26 cellular contexts compared by ENCODE assay signal in the genomic region with DNA sequence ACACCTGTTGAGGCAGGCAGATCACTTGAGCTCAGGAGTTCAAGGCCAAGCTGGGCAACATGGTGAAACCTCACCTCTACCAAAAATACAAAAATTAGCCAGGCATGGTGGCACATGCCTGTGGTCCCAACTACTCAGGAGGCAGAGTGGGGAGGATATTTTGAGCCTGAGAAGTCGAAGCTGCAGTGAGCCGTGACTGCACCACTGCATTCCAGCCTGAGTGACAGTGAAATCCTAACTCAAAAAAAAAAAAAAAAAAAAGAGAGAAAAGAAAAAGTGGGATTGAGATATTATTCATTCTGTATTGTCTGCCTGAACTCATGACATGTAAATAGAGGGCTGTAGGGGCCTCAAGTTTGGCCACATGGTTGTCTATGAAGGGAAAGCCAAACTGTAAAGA. TPM values are rescaled to one million over a fixed set of nuclear protein-coding genes. Genes with fewer than 3 reads are reported as not detected.
A peak's percentile ranks its signal among the peaks of the same experiment; 100 is the strongest.
DNase-seq lines count a peak whose midpoint lies in the region; ATAC-seq, FAIRE-seq and TF ChIP-seq lines count a peak whose summit lies in the region.
"Had no signal": no experiment of that assay in that cellular context is flagged by ENCODE, and none has a peak within 500 bp of the region (broad histone marks: within the 10 kb centered on the region; RNA-seq: fewer than 3 reads in every experiment).

No MANE protein-coding gene starts in this region.

- H3K36me3 Mint-ChIP-seq in astrocyte (ENCODE audit: low read depth, unreplicated experiment) = peaks cover 2% of the 10 kb centered on the region

- H3K27ac ChIP-seq in ACC112 (ENCODE audit: low read depth, low read length) = peak overlapping the region; percentile 100
- peak overlapping the region; percentile 97 for H3K27ac ChIP-seq in astrocyte (ENCODE audit: low read depth, low read length)
- no peak overlapping the region for H3K27ac ChIP-seq in gastroesophageal sphincter
- H3K27ac ChIP-seq: Peyer's patch, stomach, transverse colon had no signal

- peak overlapping the region; percentile 53 for H3K9ac ChIP-seq in astrocyte (ENCODE audit: low read length)

- H3K4me3 ChIP-seq in ACC112 (ENCODE audit: low read depth, low read length) = no peak overlapping the region
- no peak overlapping the region for H3K4me3 ChIP-seq in astrocyte (ENCODE audit: insufficient read depth, low read depth, low read length)
- no peak overlapping the region for H3K4me3 ChIP-seq in gastroesophageal sphincter
- H3K4me3 ChIP-seq: adrenal gland, lung, Peyer's patch, stomach, transverse colon had no signal

- H4K20me1 ChIP-seq in astrocyte (ENCODE audit: insufficient read depth, low read length) = no peaks in the 10 kb centered on the region

- H3K79me2 ChIP-seq in ACC112 (ENCODE audit: control insufficient read depth, insufficient read depth, low read length, unreplicated experiment) (no peaks in the 10 kb centered on the region), astrocyte (ENCODE audit: insufficient read depth, low read length) (no peaks in the 10 kb centered on the region)

- no peak for FAIRE-seq in astrocyte (lab: Jason Lieb, UNC)
- FAIRE-seq: GM19239, islet of Langerhans had no signal

- TF ChIP-seq EP300 in gastroesophageal sphincter (IDR thresholded peaks at IDR 0.05) = no peak

- no peak for TF ChIP-seq POLR2A in gastroesophageal sphincter (IDR thresholded peaks at IDR 0.05)

- H2AFZ ChIP-seq in ACC112 (ENCODE audit: low read length, unreplicated experiment) = no peak overlapping the region
- no peak overlapping the region for H2AFZ ChIP-seq in astrocyte (ENCODE audit: low read depth, low read length)

- H3K4me2 ChIP-seq in astrocyte (ENCODE audit: low read length) = peak overlapping the region; percentile 29

- no peak overlapping the region for H3K4me3 Mint-ChIP-seq in astrocyte (ENCODE audit: unreplicated experiment)
- H3K4me3 Mint-ChIP-seq: activated B cell treated with CpG ODN at 0.5 μM for 24 hours; activated CD4-positive, alpha-beta memory T cell treated with anti-CD3 and anti-CD28 coated beads, Interleukin-2, amount 10 ng/mL, durations not matched to agents 7 days and 5 days had no signal

- WGBS in gastroesophageal sphincter (ENCODE audit: low coverage in 1 of 2), 2 donors = 83 to 88% methylated on average over 1 to 2 of the region's 2 CpGs

- TF ChIP-seq CTCF in astrocyte (IDR thresholded peaks at IDR 0.05; ENCODE audit: insufficient read depth, low read depth, low read length) = no peak
- TF ChIP-seq CTCF in gastroesophageal sphincter (IDR thresholded peaks at IDR 0.05) = no peak

- DNase-seq in HK-2 (ENCODE audit: unreplicated experiment) (peak; percentile 77), astrocyte (ENCODE audit: low read depth) (no peak), left kidney (ENCODE audit: low read depth, low spot score) (peak; percentile 34), NCI-H526 treated with DMSO at 0.1 percent for 48 hours (lab: John Stamatoyannopoulos, UW) (no peak), anterior cingulate cortex (lab: John Stamatoyannopoulos, UW) (no peak), D341Med (ENCODE audit: low spot score) (no peak)
- DNase-seq: activated B cell treated with CpG ODN at 0.5 μM for 24 hours; activated CD4-positive, alpha-beta memory T cell treated with anti-CD3 and anti-CD28 coated beads, Interleukin-2, amount 10 ng/mL, durations not matched to agents 7 days and 5 days; activated gamma-delta T cell; activated T-cell treated with anti-CD3 and anti-CD28 coated beads for 4 hours; adrenal gland; BE2C; dermis blood vessel endothelial cell; hypothalamus; NCI-H1436; NCI-H510A treated with DMSO at 0.1 percent for 48 hours; Peyer's patch; stomach; transverse colon had no signal

- H3K36me3 ChIP-seq in ACC112 (ENCODE audit: insufficient read depth, low read length) = peaks cover 9% of the 10 kb centered on the region; the same call in 1 of the 2 replicates
- H3K36me3 ChIP-seq in astrocyte (ENCODE audit: insufficient read depth, low read length) = peaks cover 12% of the 10 kb centered on the region
- H3K36me3 ChIP-seq in gastroesophageal sphincter = peaks cover 0 to 60% of the 10 kb centered on the region in 2 donors
- H3K36me3 ChIP-seq: adrenal gland, Peyer's patch, transverse colon had no signal

- peaks cover 33% of the 10 kb centered on the region for H3K4me1 ChIP-seq in ACC112 (ENCODE audit: control insufficient read depth, insufficient read depth, low read length, unreplicated experiment)
- peaks cover 27% of the 10 kb centered on the region for H3K4me1 ChIP-seq in astrocyte (ENCODE audit: insufficient read depth, low read length)
- peaks cover 0 to 15% (median 0%) of the 10 kb centered on the region in 3 donors for H3K4me1 ChIP-seq in gastroesophageal sphincter
- H3K4me1 ChIP-seq: BE2C, Peyer's patch had no signal

- no peaks in the 10 kb centered on the region for H3K27me3 Mint-ChIP-seq in astrocyte (ENCODE audit: low read depth, unreplicated experiment)
- H3K27me3 Mint-ChIP-seq: activated B cell treated with CpG ODN at 0.5 μM for 24 hours; activated CD4-positive, alpha-beta memory T cell treated with anti-CD3 and anti-CD28 coated beads, Interleukin-2, amount 10 ng/mL, durations not matched to agents 7 days and 5 days had no signal

- peaks cover 21% of the 10 kb centered on the region for H3K4me1 Mint-ChIP-seq in astrocyte (ENCODE audit: low read depth, unreplicated experiment)
- H3K4me1 Mint-ChIP-seq: activated B cell treated with CpG ODN at 0.5 μM for 24 hours had no signal

- H3K27ac Mint-ChIP-seq in astrocyte (ENCODE audit: unreplicated experiment) = peak overlapping the region; percentile 90
- H3K27ac Mint-ChIP-seq: activated B cell treated with CpG ODN at 0.5 μM for 24 hours; activated CD4-positive, alpha-beta memory T cell treated with anti-CD3 and anti-CD28 coated beads, Interleukin-2, amount 10 ng/mL, durations not matched to agents 7 days and 5 days had no signal

- H3K9me3 ChIP-seq in astrocyte (ENCODE audit: insufficient read depth, low read depth, low read length) (no peaks in the 10 kb centered on the region), gastroesophageal sphincter (no peaks in the 10 kb centered on the region)
- H3K9me3 ChIP-seq: adrenal gland, BE2C, Peyer's patch, stomach, transverse colon had no signal

- no peak for ATAC-seq in gastroesophageal sphincter

- no peaks in the 10 kb centered on the region for H3K27me3 ChIP-seq in ACC112 (ENCODE audit: insufficient read depth, low read length)
- no peaks in the 10 kb centered on the region for H3K27me3 ChIP-seq in astrocyte (ENCODE audit: insufficient read depth, low read length)
- no peaks in the 10 kb centered on the region for H3K27me3 ChIP-seq in gastroesophageal sphincter
- H3K27me3 ChIP-seq: adrenal gland, BE2C, Peyer's patch, stomach, transverse colon had no signal

- H3K9me3 Mint-ChIP-seq in astrocyte (ENCODE audit: unreplicated experiment) = no peaks in the 10 kb centered on the region
- H3K9me3 Mint-ChIP-seq: activated B cell treated with CpG ODN at 0.5 μM for 24 hours; activated CD4-positive, alpha-beta memory T cell treated with anti-CD3 and anti-CD28 coated beads, Interleukin-2, amount 10 ng/mL, durations not matched to agents 7 days and 5 days had no signal

RNA-seq across cellular contexts. Expression of a gene that starts 37.3 kb away (rescaled TPM):
- total RNA-seq in astrocyte (18.0 and 18.5 TPM in 2 replicates), gastroesophageal sphincter (1 to 10 TPM; 2.8 to 4.8 (median 3.6) TPM)
- total RNA-seq: A172; T-helper 2 cell treated with Interferon-gamma antibody and Interleukin-4, amounts not matched to agents 100 ng/mL and 5 ng/mL, for 36 hours had no signal

Comparison
In these comparisons a context has a peak if more than half of its experiments do, and no peak if none do; other contexts are left out.
1. H3K27ac ChIP-seq: peak in ACC112 (single experiment) and astrocyte (single experiment); none in gastroesophageal sphincter (0 of 4).
2. DNase-seq: peak in HK-2 (single experiment) and left kidney (single experiment); none in astrocyte (single experiment), NCI-H526 treated with DMSO at 0.1 percent for 48 hours (single experiment), anterior cingulate cortex (0 of 58) and D341Med (single experiment).